ENCODE assay signal across 10 cellular contexts in the genomic region with DNA sequence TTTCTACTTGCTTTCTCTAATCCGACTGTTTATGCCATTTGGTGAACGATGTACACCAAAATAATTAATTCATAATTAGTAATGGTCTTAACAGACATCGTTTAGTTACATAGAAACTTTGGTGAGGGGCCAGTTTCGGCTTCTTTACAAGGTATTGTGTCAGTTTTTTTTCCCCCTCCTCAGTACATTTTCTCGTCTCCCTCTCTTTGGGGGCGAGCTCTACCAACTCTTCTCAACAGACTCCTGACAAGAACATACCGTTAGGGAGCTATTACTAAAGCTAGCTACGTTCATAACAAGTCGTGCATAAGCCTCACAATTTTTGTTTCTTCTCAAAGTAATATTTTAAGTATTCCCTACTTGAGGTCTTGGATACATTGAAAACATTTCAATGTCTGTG. TPM values are rescaled to one million over a fixed set of nuclear protein-coding genes. Genes with fewer than 3 reads are reported as not detected.
DNase-seq lines count a peak whose midpoint lies in the region; ATAC-seq, FAIRE-seq and TF ChIP-seq lines count a peak whose summit lies in the region.
"Had no signal": no experiment of that assay in that cellular context is flagged by ENCODE, and none has a peak within 500 bp of the region (broad histone marks: within the 10 kb centered on the region; RNA-seq: fewer than 3 reads in every experiment).

No MANE protein-coding gene starts in this region.

- H3K27ac ChIP-seq in CD4-positive, alpha-beta T cell (ENCODE audit: low read depth, low read length): no peak overlapping the region
- H3K27ac ChIP-seq in MM.1S (ENCODE audit: low read length) (peak overlapping the region; percentile 84; the same call in 1 of the 2 replicates), duodenal mucosa (ENCODE audit: low read depth, low read length) (no peak overlapping the region), small intestine (ENCODE audit: low read depth in 1 of 2, low read length in 1 of 2) (no peak overlapping the region)

- peaks cover 71% of the 10 kb centered on the region for H3K79me2 ChIP-seq in MM.1S (ENCODE audit: low read length)

- POLR2A ChIA-PET in CD4-positive, alpha-beta T cell (lab: Charles Lee): interaction anchor here (1.3 to 3.1 kb wide), 9 partner anchors 13 to 1771 kb away, joined by 4 to 73 read pairs (median 9); partner anchors contain the start of genes ATR, DIPK2A, PXYLP1 and XRN1

- no peak for ATAC-seq in CD4-positive, alpha-beta T cell (ENCODE audit: poor library complexity)
- ATAC-seq in GM21423 (IDR thresholded peaks at IDR 0.05; ENCODE audit: unreplicated experiment): no peak

- CTCF ChIA-PET in CD4-positive, alpha-beta T cell (lab: Charles Lee): interaction anchor here (0.8 to 1.2 kb wide), 2 partner anchors 10 to 969 kb away, joined by 3 read pairs; partner anchors contain the start of gene DIPK2A

- peaks cover 21% of the 10 kb centered on the region for H3K36me3 Mint-ChIP-seq in CD4-positive, alpha-beta T cell (ENCODE audit: low read depth)
- H3K36me3 Mint-ChIP-seq in neural crest cell (ENCODE audit: low read depth): no peaks in the 10 kb centered on the region

- no peak for FAIRE-seq in small intestine (lab: Jason Lieb, UNC)

- DNase-seq in CD4-positive, alpha-beta T cell: no peak
- DNase-seq in MM.1S (no peak), neural crest cell (ENCODE audit: low read depth, low spot score) (no peak), KBM-7 (no peak), small intestine (no peak), cerebellar cortex (ENCODE audit: low spot score) (no peak)
- DNase-seq: nucleus accumbens had no signal

- H3K4me1 ChIP-seq in MM.1S (ENCODE audit: low read length) (no peaks in the 10 kb centered on the region), duodenal mucosa (ENCODE audit: control insufficient read depth in 1 of 2, insufficient read depth in 2 of 2, low read length in 2 of 2) (peaks cover 14 to 16% of the 10 kb centered on the region in 2 donors), small intestine (ENCODE audit: control insufficient read depth in 2 of 2, insufficient read depth in 1 of 2, low read depth in 1 of 2, low read length in 1 of 2) (peaks cover 0 to 7% of the 10 kb centered on the region in 2 donors)

- peak overlapping the region; percentile 97 for H3K27ac Mint-ChIP-seq in CD4-positive, alpha-beta T cell
- H3K27ac Mint-ChIP-seq in neural crest cell (ENCODE audit: unreplicated experiment): no peak overlapping the region

- no peaks in the 10 kb centered on the region for H3K9me2 ChIP-seq in MM.1S (replicated peaks; ENCODE audit: insufficient read depth, low read length)

- H3K4me1 Mint-ChIP-seq in CD4-positive, alpha-beta T cell (ENCODE audit: low read depth): peaks cover 67% of the 10 kb centered on the region
- H3K4me1 Mint-ChIP-seq in neural crest cell: peaks cover 40% of the 10 kb centered on the region

- H3K27me3 Mint-ChIP-seq in CD4-positive, alpha-beta T cell: peaks cover 7% of the 10 kb centered on the region
- no peaks in the 10 kb centered on the region for H3K27me3 Mint-ChIP-seq in neural crest cell (ENCODE audit: low read depth)

- no peaks in the 10 kb centered on the region for H3K27me3 ChIP-seq in CD4-positive, alpha-beta T cell (ENCODE audit: control insufficient read depth, insufficient read depth, low read length)
- no peaks in the 10 kb centered on the region for H3K27me3 ChIP-seq in MM.1S (replicated peaks; ENCODE audit: insufficient read depth, low read length)
- H3K27me3 ChIP-seq in duodenal mucosa (ENCODE audit: control insufficient read depth in 1 of 2, insufficient read depth in 2 of 2, low read length in 2 of 2): no peaks in the 10 kb centered on the region
- H3K27me3 ChIP-seq in small intestine (ENCODE audit: control insufficient read depth in 2 of 2, insufficient read depth in 2 of 2, low read length in 2 of 2): no peaks in the 10 kb centered on the region

- H3K9ac ChIP-seq in MM.1S (ENCODE audit: low read length): peak overlapping the region; percentile 93
- H3K9ac ChIP-seq in duodenal mucosa (ENCODE audit: low read depth in 1 of 2, low read length in 2 of 2): peak overlapping the region in 1 of 2 donors; percentile 90

- H3K36me3 ChIP-seq in MM.1S (replicated peaks; ENCODE audit: insufficient read depth, low read length): no peaks in the 10 kb centered on the region
- H3K36me3 ChIP-seq in duodenal mucosa (ENCODE audit: control insufficient read depth in 1 of 2, insufficient read depth in 2 of 2, low read length in 2 of 2): no peaks in the 10 kb centered on the region
- no peaks in the 10 kb centered on the region for H3K36me3 ChIP-seq in small intestine (ENCODE audit: control insufficient read depth in 2 of 2, insufficient read depth in 2 of 2, low read length in 2 of 2)

- in situ Hi-C loops in KBM-7 (cut with MboI; ENCODE audit: low pct_unique_long_range_greater_than_20kb, low sequenced_read_pairs): no loop called here

- peak overlapping the region; percentile 99 for H3K4me3 ChIP-seq in MM.1S (ENCODE audit: low read length)
- H3K4me3 ChIP-seq in duodenal mucosa (ENCODE audit: low read depth in 1 of 2, low read length in 2 of 2): peak overlapping the region; percentile 87 to 98
- H3K4me3 ChIP-seq in small intestine (ENCODE audit: low read depth in 1 of 2, low read length in 2 of 2): peak overlapping the region in 1 of 2 donors; percentile 96

- intact Hi-C loops in CD4-positive, alpha-beta T cell (cut with DNase I, micrococcal nuclease): loop anchor here (5.0 kb wide), 4 partner anchors 115 to 975 kb away; partner anchors contain the start of genes DIPK2A (in 2 of the 2), ATR (in 1 of the 2) and CHST2 (in 1 of the 2)

- H3K9me3 Mint-ChIP-seq in CD4-positive, alpha-beta T cell: no peaks in the 10 kb centered on the region
- no peaks in the 10 kb centered on the region for H3K9me3 Mint-ChIP-seq in neural crest cell

- H3K4me3 Mint-ChIP-seq in CD4-positive, alpha-beta T cell: peak overlapping the region; percentile 97
- peak overlapping the region; percentile 99 for H3K4me3 Mint-ChIP-seq in neural crest cell

- peaks cover 16% of the 10 kb centered on the region for H3F3A ChIP-seq in MM.1S (ENCODE audit: insufficient read depth, low read length)

- WGBS in small intestine, 3 donors: 1 to 2% (median 1%) methylated on average over 9 of the region's 9 CpGs

- H4K20me1 ChIP-seq in MM.1S (ENCODE audit: insufficient read depth, low read length): peaks cover 27% of the 10 kb centered on the region

- no peak overlapping the region for H2AFZ ChIP-seq in MM.1S (ENCODE audit: low read length)

- peak overlapping the region; percentile 78 for H3K4me2 ChIP-seq in MM.1S (ENCODE audit: low read depth, low read length)

- H3K9me3 ChIP-seq in CD4-positive, alpha-beta T cell (ENCODE audit: control insufficient read depth, low read length): no peaks in the 10 kb centered on the region
- H3K9me3 ChIP-seq in MM.1S (replicated peaks; ENCODE audit: insufficient read depth, low read length) (no peaks in the 10 kb centered on the region), duodenal mucosa (ENCODE audit: control insufficient read depth in 1 of 2, low read length in 2 of 2) (no peaks in the 10 kb centered on the region), small intestine (ENCODE audit: control insufficient read depth, low read depth) (no peaks in the 10 kb centered on the region)

- TF ChIP-seq CTCF in CD4-positive, alpha-beta T cell (IDR thresholded peaks at IDR 0.05): no peak
- TF ChIP-seq CTCF in MM.1S (IDR thresholded peaks at IDR 0.05; ENCODE audit: low read length) (no peak), neural crest cell (conservative IDR thresholded peaks at IDR 0.05) (no peak)

RNA-seq across cellular contexts. Expression of gene U2SURP, which starts 1.4 kb away (rescaled TPM):
- 100 to 1,000 TPM; 164 to 179 TPM for total RNA-seq in CD4-positive, alpha-beta T cell
- 152 and 166 TPM in 2 replicates for total RNA-seq in neural crest cell
- 10 to 100 TPM; 20.0 to 30.9 (median 27.5) TPM for polyA plus RNA-seq in small intestine

RNA-seq across cellular contexts. Expression of gene PAQR9, which starts 39.3 kb away (rescaled TPM):
- total RNA-seq in CD4-positive, alpha-beta T cell: not detected
- 1.8 and 1.9 TPM in 2 replicates for total RNA-seq in neural crest cell
- polyA plus RNA-seq in small intestine: not detected
- total RNA-seq: T-helper 2 cell treated with Interferon-gamma antibody and Interleukin-4, amounts not matched to agents 100 ng/mL and 5 ng/mL, for 36 hours had no signal
